8 cellular contexts compared by ENCODE assay signal in the genomic region with DNA sequence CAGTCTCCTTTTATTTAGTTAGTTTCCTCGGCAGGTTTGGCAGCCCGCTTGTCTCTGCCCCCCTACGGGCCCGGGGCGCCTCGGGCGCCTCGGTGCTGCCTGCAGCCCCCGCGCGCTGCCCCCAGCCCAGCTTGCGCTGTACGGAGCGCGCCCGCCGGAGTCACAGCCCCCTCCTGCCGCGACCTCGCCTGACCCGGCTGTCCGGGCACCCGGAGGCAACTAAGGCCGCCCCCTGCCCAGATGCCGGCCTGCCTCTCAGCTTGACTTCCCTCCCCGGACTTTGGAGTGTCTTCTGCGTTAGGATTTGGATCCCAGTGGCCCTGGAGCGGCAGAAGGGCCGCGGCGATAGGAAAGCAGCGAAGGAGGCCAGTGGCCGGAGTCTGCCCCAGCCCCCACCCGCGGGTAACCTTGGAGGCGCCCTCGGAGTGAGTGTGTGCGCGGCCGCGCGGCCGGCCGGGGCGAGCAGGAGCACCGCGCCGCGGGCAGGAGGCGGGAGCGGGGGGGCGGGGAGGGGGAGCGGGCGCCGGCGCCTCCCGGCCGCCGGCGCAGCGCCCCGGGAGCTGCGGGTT. TPM values are rescaled to one million over a fixed set of nuclear protein-coding genes. Genes with fewer than 3 reads are reported as not detected.
DNase-seq lines count a peak whose midpoint lies in the region; ATAC-seq and TF ChIP-seq lines count a peak whose summit lies in the region.

No MANE protein-coding gene starts in this region.

- no peak for TF ChIP-seq POLR2A in prostate gland (IDR thresholded peaks at IDR 0.05)

- H3K36me3 ChIP-seq in right atrium auricular region (no peaks in the 10 kb centered on the region), prostate gland (no peaks in the 10 kb centered on the region)

- peaks cover 0 to 9% of the 10 kb centered on the region in 2 donors for H3K4me1 ChIP-seq in right atrium auricular region
- no peaks in the 10 kb centered on the region for H3K4me1 ChIP-seq in prostate gland (replicated peaks)

- TF ChIP-seq CTCF in GM12875 (IDR thresholded peaks at IDR 0.05; ENCODE audit: borderline replicate concordance, insufficient read depth, low read depth, low read length) (no peak), right atrium auricular region (IDR thresholded peaks at IDR 0.05) (no peak), prostate gland (IDR thresholded peaks at IDR 0.05) (no peak)

- peak; percentile 68 for ATAC-seq in HG02798 (IDR thresholded peaks at IDR 0.05; ENCODE audit: poor library complexity, unreplicated experiment)

- H3K9me3 ChIP-seq in right atrium auricular region = no peaks in the 10 kb centered on the region
- H3K9me3 ChIP-seq in prostate gland = no peaks in the 10 kb centered on the region

- intact Hi-C loops in prostate gland (cut with DNase I) = no loop called here

- peak; percentile 84 for DNase-seq in AG08396 (ENCODE audit: low spot score)
- peak; percentile 92 for DNase-seq in NCI-H69 (lab: John Stamatoyannopoulos, UW)
- peak in 42 of 58 donors; percentile 6 to 79 (median 50) for DNase-seq in anterior cingulate cortex (lab: John Stamatoyannopoulos, UW)
- no peak for DNase-seq in right atrium auricular region (ENCODE audit: low spot score)
- peak; percentile 29 for DNase-seq in prostate gland (ENCODE audit: low spot score)
- DNase-seq in GOT3 (lab: John Stamatoyannopoulos, UW) = no peak

- H3K27ac ChIP-seq in right atrium auricular region (peak overlapping the region; percentile 98 to 100), prostate gland (peak overlapping the region; percentile 86)

- WGBS in prostate gland = 1% methylated on average over 50 of the region's 63 CpGs

- peak overlapping the region; percentile 80 for H3K4me3 ChIP-seq in GM12875 (ENCODE audit: low read depth, low read length)
- H3K4me3 ChIP-seq in right atrium auricular region = peak overlapping the region; percentile 80 to 84
- H3K4me3 ChIP-seq in prostate gland = peak overlapping the region; percentile 66 to 68

- no peaks in the 10 kb centered on the region for H3K27me3 ChIP-seq in right atrium auricular region
- H3K27me3 ChIP-seq in prostate gland (replicated peaks; ENCODE audit: insufficient read depth) = no peaks in the 10 kb centered on the region

RNA-seq across cellular contexts. Expression of gene CDKN2C, which starts 7.6 kb away (rescaled TPM):
- total RNA-seq in right atrium auricular region (10 to 100 TPM; 11.3 to 15.9 TPM), prostate gland (1 to 10 TPM; 6.8 to 8.4 TPM)

RNA-seq across cellular contexts. Expression of gene FAF1, which starts 17.6 kb away (rescaled TPM):
- 10 to 100 TPM; 36.1 to 68.8 TPM for total RNA-seq in right atrium auricular region
- total RNA-seq in prostate gland = 10 to 100 TPM; 40.4 to 41.5 TPM

Comparison
In these comparisons a context has a peak if more than half of its experiments do, and no peak if none do; other contexts are left out.
1. DNase-seq: peak in AG08396 (single experiment), NCI-H69 (single experiment), anterior cingulate cortex (42 of 58) and prostate gland (single experiment); none in right atrium auricular region (single experiment) and GOT3 (single experiment).
2. Peak in every context shown above with its lines, with median percentiles within 50 percentile points of each other: H3K4me3 ChIP-seq.